37 cellular contexts compared by ENCODE assay signal in the genomic region with DNA sequence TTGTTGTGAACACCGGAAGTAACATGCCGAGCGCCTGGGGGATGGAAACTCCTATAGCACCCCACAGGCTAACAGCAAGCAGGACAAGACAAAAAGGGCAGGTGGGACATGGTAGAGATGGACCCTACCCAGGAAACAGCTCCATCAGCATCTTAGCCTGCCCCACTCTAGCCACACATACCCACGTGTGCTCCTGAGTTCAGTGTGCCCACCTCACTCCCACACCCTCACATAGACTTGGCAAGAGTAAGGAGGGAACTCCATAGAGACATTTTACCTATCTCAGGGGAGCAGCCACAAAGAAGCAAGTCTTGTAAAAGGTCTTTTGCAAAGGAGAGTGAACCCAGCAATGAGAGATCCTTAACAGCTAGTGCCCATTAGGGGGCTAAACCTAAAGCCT. TPM values are rescaled to one million over a fixed set of nuclear protein-coding genes. Genes with fewer than 3 reads are reported as not detected.
"Had no signal": no experiment of that assay in that cellular context is flagged by ENCODE, and none has a peak within 500 bp of the region (broad histone marks: within the 10 kb centered on the region; RNA-seq: fewer than 3 reads in every experiment).

No MANE protein-coding gene starts in this region.

- H3K4me3 ChIP-seq: ascending aorta, breast epithelium, cardiac muscle cell, colonic mucosa, esophagus squamous epithelium, gastroesophageal sphincter, heart right ventricle had no signal

- H3K9me3 ChIP-seq: ascending aorta, breast epithelium, colonic mucosa, esophagus squamous epithelium, gastroesophageal sphincter had no signal

- FAIRE-seq: endometrium, endothelial cell of umbilical vein had no signal

- H3K4me1 ChIP-seq: ascending aorta, breast epithelium, colonic mucosa, esophagus squamous epithelium, gastroesophageal sphincter had no signal

- H3K27ac ChIP-seq: ascending aorta, breast epithelium, cardiac muscle cell, colonic mucosa, epithelial cell of prostate, esophagus squamous epithelium, gastroesophageal sphincter, heart right ventricle had no signal

- H3K36me3 ChIP-seq: ascending aorta, breast epithelium, cardiac muscle cell, colonic mucosa, esophagus squamous epithelium, gastroesophageal sphincter had no signal

- ATAC-seq: activated CD4-positive, alpha-beta T cell treated with anti-CD3 and anti-CD28 coated beads for 36 hours; activated CD8-positive, alpha-beta memory T cell treated with anti-CD3 and anti-CD28 coated beads, Interleukin-2, amount 10 ng/mL, durations not matched to agents 7 days and 5 days; activated CD8-positive, alpha-beta T cell treated with anti-CD3 and anti-CD28 coated beads, Interleukin-2, amount 10 ng/mL, durations not matched to agents 7 days and 5 days; activated naive CD4-positive, alpha-beta T cell treated with anti-CD3 and anti-CD28 coated beads, Interleukin-2, amount 50 U/mL, for 72 hours; gastroesophageal sphincter; heart right ventricle had no signal

- H3K27me3 ChIP-seq: ascending aorta, breast epithelium, colonic mucosa, esophagus squamous epithelium, gastroesophageal sphincter, heart right ventricle had no signal

- DNase-seq: activated CD4-positive, alpha-beta memory T cell treated with anti-CD3 and anti-CD28 coated beads for 36 hours; activated CD4-positive, alpha-beta T cell treated with anti-CD3 and anti-CD28 coated beads for 36 hours; activated CD4-positive, alpha-beta T cell treated with anti-CD3 and anti-CD28 coated beads, Interleukin-2, amount 10 ng/mL, durations not matched to agents 24 days and 14 days; activated CD4-positive, CD25-positive, alpha-beta regulatory T cell; activated CD4-positive, CD25-positive, alpha-beta regulatory T cell treated with anti-CD3 and anti-CD28 coated beads, Interleukin-2, amount 50 U/mL, for 72 hours; activated CD8-positive, alpha-beta memory T cell treated with anti-CD3 and anti-CD28 coated beads, Interleukin-2, amount 10 ng/mL, durations not matched to agents 7 days and 5 days; activated CD8-positive, alpha-beta memory T cell treated with anti-CD3 and anti-CD28 coated beads, Interleukin-2, amount 50 U/mL, for 4 hours; activated CD8-positive, alpha-beta T cell treated with anti-CD3 and anti-CD28 coated beads, Interleukin-2, amount 10 ng/mL, durations not matched to agents 7 days and 5 days; activated gamma-delta T cell; activated naive CD4-positive, alpha-beta T cell; activated naive CD4-positive, alpha-beta T cell treated with anti-CD3 and anti-CD28 coated beads, Interleukin-2, amount 10 ng/mL, durations not matched to agents 7 days and 5 days; activated naive CD8-positive, alpha-beta T cell treated with anti-CD3 and anti-CD28 coated beads, Interleukin-2, amount 10 ng/mL, durations not matched to agents 7 days and 5 days; activated T-cell treated with anti-CD3 and anti-CD28 coated beads, Interleukin-2, amount 50 U/mL, for 1 hour; activated T-cell treated with anti-CD3 and anti-CD28 coated beads, Interleukin-2, amount 50 U/mL, for 48 hours; central memory CD4-positive, alpha-beta T cell; cerebellar nuclear complex; colonic mucosa; effector CD8-positive, alpha-beta T cell; esophagus squamous epithelium; foreskin melanocyte; heart right ventricle; T-helper 2 cell had no signal

RNA-seq across cellular contexts. Expression of a gene that starts 37.8 kb away (rescaled TPM):
- total RNA-seq: activated CD4-positive, alpha-beta memory T cell treated with anti-CD3 and anti-CD28 coated beads for 36 hours; activated CD4-positive, alpha-beta T cell treated with anti-CD3 and anti-CD28 coated beads for 36 hours; activated CD4-positive, alpha-beta T cell treated with anti-CD3 and anti-CD28 coated beads, Interleukin-2, amount 10 ng/mL, durations not matched to agents 24 days and 14 days; activated CD8-positive, alpha-beta memory T cell treated with anti-CD3 and anti-CD28 coated beads for 36 hours; activated CD8-positive, alpha-beta memory T cell treated with anti-CD3 and anti-CD28 coated beads, Interleukin-2, amount 10 ng/mL, durations not matched to agents 7 days and 5 days; activated CD8-positive, alpha-beta T cell treated with anti-CD3 and anti-CD28 coated beads, Interleukin-2, amount 10 ng/mL, durations not matched to agents 7 days and 5 days; activated naive CD4-positive, alpha-beta T cell treated with anti-CD3 and anti-CD28 coated beads, Interleukin-2, amount 50 U/mL, for 72 hours; activated naive CD8-positive, alpha-beta T cell treated with anti-CD3 and anti-CD28 coated beads, Interleukin-2, amount 10 ng/mL, durations not matched to agents 7 days and 5 days; activated T-helper 1 cell treated with anti-CD3 and anti-CD28 coated beads, Interleukin-12 subunit alpha, Interleukin-12 subunit beta, Interleukin-2, Interleukin-4 antibody, amounts not matched to agents 30 ng/mL and 10 ng/mL and 1 ng/mL, durations not matched to agents 14 hours and 24 hours and 36 hours; ascending aorta; breast epithelium; cardiac muscle cell; colonic mucosa; dermis microvascular lymphatic vessel endothelial cell; endothelial cell of umbilical vein; esophagus squamous epithelium; fibroblast of lung; fibroblast of villous mesenchyme; gastroesophageal sphincter; glomerular endothelial cell; heart right ventricle had no signal
- polyA plus RNA-seq: cardiac muscle cell, endothelial cell of umbilical vein, esophagus, fibroblast of lung, heart right ventricle had no signal
